29 cellular contexts compared by ENCODE assay signal in genomic region chr16:48447940-48448536, GRCh38.
"Had no signal": no experiment of that assay in that cellular context is flagged by ENCODE, and none has a peak within 500 bp of the region (broad histone marks: within the 10 kb centered on the region; RNA-seq: fewer than 3 reads in every experiment).

No MANE protein-coding gene starts in this region.

- H3K27ac Mint-ChIP-seq: activated CD4-positive, alpha-beta T cell treated with anti-CD3 and anti-CD28 coated beads for 36 hours; activated CD4-positive, alpha-beta T cell treated with anti-CD3 and anti-CD28 coated beads, Interleukin-2, amount 10 ng/mL, durations not matched to agents 7 days and 5 days; activated CD8-positive, alpha-beta T cell treated with anti-CD3 and anti-CD28 coated beads, Interleukin-2, amount 10 ng/mL, durations not matched to agents 7 days and 5 days; activated naive CD4-positive, alpha-beta T cell treated with anti-CD3 and anti-CD28 coated beads, Interleukin-2, amount 10 ng/mL, durations not matched to agents 7 days and 5 days; activated naive CD8-positive, alpha-beta T cell; activated naive CD8-positive, alpha-beta T cell treated with anti-CD3 and anti-CD28 coated beads, Interleukin-2, amount 50 U/mL, for 24 hours; T-helper 1 cell treated with Interleukin-12 subunit alpha and Interleukin-12 subunit beta and Interleukin-4 antibody, amounts not matched to agents 30 μg/mL and 1 μg/mL, for 36 hours had no signal

- DNase-seq: activated CD4-positive, alpha-beta T cell treated with anti-CD3 and anti-CD28 coated beads for 36 hours; activated CD4-positive, alpha-beta T cell treated with anti-CD3 and anti-CD28 coated beads, Interleukin-2, amount 10 ng/mL, durations not matched to agents 7 days and 5 days; activated CD4-positive, alpha-beta T cell treated with anti-CD3 and anti-CD28 coated beads, Interleukin-2, amount 50 U/mL, for 48 hours; activated CD8-positive, alpha-beta memory T cell treated with anti-CD3 and anti-CD28 coated beads, Interleukin-2, amount 50 U/mL, for 4 hours; activated CD8-positive, alpha-beta T cell treated with anti-CD3 and anti-CD28 coated beads, Interleukin-2, amount 10 ng/mL, durations not matched to agents 7 days and 5 days; activated effector memory CD4-positive, alpha-beta T cell treated with Interleukin-2 at 50 U/mL for 16 hours; activated naive CD4-positive, alpha-beta T cell treated with anti-CD3 and anti-CD28 coated beads, Interleukin-2, amount 10 ng/mL, durations not matched to agents 7 days and 5 days; activated naive CD8-positive, alpha-beta T cell treated with anti-CD3 and anti-CD28 coated beads, Interleukin-2, amount 50 U/mL, for 24 hours; activated T-cell treated with anti-CD3 and anti-CD28 coated beads, Interleukin-2, amount 50 U/mL, for 48 hours; KBM-7; NCI-H1048; NCI-H1105 treated with DMSO at 0.1 percent for 48 hours; NCI-H1436; NCI-H1694; NCI-H1930; NCI-H345; NCI-H524 treated with DMSO at 0.1 percent for 48 hours; SHP77; SJCRH30 had no signal

- H3K4me3 ChIP-seq: ascending aorta, cardiac muscle cell, SJCRH30, SK-N-MC had no signal

- H3K27me3 ChIP-seq: ascending aorta, cardiac muscle cell, SJCRH30 had no signal

- H3K36me3 ChIP-seq: ascending aorta, cardiac muscle cell, SJCRH30 had no signal

- H3K4me3 Mint-ChIP-seq: activated CD4-positive, alpha-beta T cell treated with anti-CD3 and anti-CD28 coated beads for 36 hours; activated CD4-positive, alpha-beta T cell treated with anti-CD3 and anti-CD28 coated beads, Interleukin-2, amount 10 ng/mL, durations not matched to agents 7 days and 5 days; activated CD8-positive, alpha-beta T cell treated with anti-CD3 and anti-CD28 coated beads, Interleukin-2, amount 10 ng/mL, durations not matched to agents 7 days and 5 days; activated naive CD4-positive, alpha-beta T cell treated with anti-CD3 and anti-CD28 coated beads, Interleukin-2, amount 10 ng/mL, durations not matched to agents 7 days and 5 days; activated naive CD8-positive, alpha-beta T cell; activated naive CD8-positive, alpha-beta T cell treated with anti-CD3 and anti-CD28 coated beads, Interleukin-2, amount 50 U/mL, for 24 hours; central memory CD8-positive, alpha-beta T cell; T-helper 1 cell treated with Interleukin-12 subunit alpha and Interleukin-12 subunit beta and Interleukin-4 antibody, amounts not matched to agents 30 μg/mL and 1 μg/mL, for 36 hours; T-helper 2 cell treated with Interferon-gamma antibody and Interleukin-4, amounts not matched to agents 5 μg/mL and 100 μg/mL, for 36 hours had no signal

- H3K9me3 Mint-ChIP-seq: activated CD4-positive, alpha-beta T cell treated with anti-CD3 and anti-CD28 coated beads, Interleukin-2, amount 10 ng/mL, durations not matched to agents 7 days and 5 days; activated naive CD4-positive, alpha-beta T cell treated with anti-CD3 and anti-CD28 coated beads, Interleukin-2, amount 10 ng/mL, durations not matched to agents 7 days and 5 days; activated naive CD8-positive, alpha-beta T cell treated with anti-CD3 and anti-CD28 coated beads, Interleukin-2, amount 50 U/mL, for 24 hours; central memory CD8-positive, alpha-beta T cell; T-helper 1 cell treated with Interleukin-12 subunit alpha and Interleukin-12 subunit beta and Interleukin-4 antibody, amounts not matched to agents 30 μg/mL and 1 μg/mL, for 36 hours; T-helper 2 cell treated with Interferon-gamma antibody and Interleukin-4, amounts not matched to agents 5 μg/mL and 100 μg/mL, for 36 hours had no signal

- H3K36me3 Mint-ChIP-seq: activated naive CD4-positive, alpha-beta T cell treated with anti-CD3 and anti-CD28 coated beads, Interleukin-2, amount 10 ng/mL, durations not matched to agents 7 days and 5 days; activated naive CD8-positive, alpha-beta T cell had no signal

- H3K27ac ChIP-seq: ascending aorta, cardiac muscle cell, SJCRH30, SK-N-MC had no signal

- H3K4me1 Mint-ChIP-seq: activated CD4-positive, alpha-beta T cell treated with anti-CD3 and anti-CD28 coated beads for 36 hours; activated CD4-positive, alpha-beta T cell treated with anti-CD3 and anti-CD28 coated beads, Interleukin-2, amount 10 ng/mL, durations not matched to agents 7 days and 5 days; activated naive CD4-positive, alpha-beta T cell treated with anti-CD3 and anti-CD28 coated beads, Interleukin-2, amount 10 ng/mL, durations not matched to agents 7 days and 5 days; activated naive CD8-positive, alpha-beta T cell treated with anti-CD3 and anti-CD28 coated beads, Interleukin-2, amount 50 U/mL, for 24 hours; central memory CD8-positive, alpha-beta T cell had no signal

- ATAC-seq: activated CD4-positive, alpha-beta T cell treated with anti-CD3 and anti-CD28 coated beads for 36 hours; activated CD4-positive, CD25-positive, alpha-beta regulatory T cell treated with anti-CD3 and anti-CD28 coated beads, Interleukin-2, amount 50 U/mL, for 24 hours; activated CD8-positive, alpha-beta T cell treated with anti-CD3 and anti-CD28 coated beads, Interleukin-2, amount 10 ng/mL, durations not matched to agents 7 days and 5 days; activated naive CD8-positive, alpha-beta T cell treated with anti-CD3 and anti-CD28 coated beads, Interleukin-2, amount 50 U/mL, for 24 hours; Panc1 had no signal

- FAIRE-seq: TTC549 had no signal

- H3K9me3 ChIP-seq: ascending aorta, SJCRH30 had no signal

- H3K27me3 Mint-ChIP-seq: activated CD4-positive, alpha-beta T cell treated with anti-CD3 and anti-CD28 coated beads, Interleukin-2, amount 10 ng/mL, durations not matched to agents 7 days and 5 days; activated naive CD4-positive, alpha-beta T cell treated with anti-CD3 and anti-CD28 coated beads, Interleukin-2, amount 10 ng/mL, durations not matched to agents 7 days and 5 days; activated naive CD8-positive, alpha-beta T cell; activated naive CD8-positive, alpha-beta T cell treated with anti-CD3 and anti-CD28 coated beads, Interleukin-2, amount 50 U/mL, for 24 hours; central memory CD8-positive, alpha-beta T cell had no signal
